ENCODE assay signal across 15 cellular contexts in genomic region chr18:59876310-59876626, GRCh38. TPM values are rescaled to one million over a fixed set of nuclear protein-coding genes. Genes with fewer than 3 reads are reported as not detected.
DNase-seq lines count a peak whose midpoint lies in the region; ATAC-seq, FAIRE-seq and TF ChIP-seq lines count a peak whose summit lies in the region.
"Had no signal": no experiment of that assay in that cellular context is flagged by ENCODE, and none has a peak within 500 bp of the region (broad histone marks: within the 10 kb centered on the region; RNA-seq: fewer than 3 reads in every experiment).

No MANE protein-coding gene starts in this region.

- H4K20me1 ChIP-seq in IMR-90 (ENCODE audit: insufficient read depth, low read length) = no peaks in the 10 kb centered on the region

- CTCF ChIA-PET in IMR-90 (lab: Yijun Ruan, JAX) = interaction anchor here (0.9 kb wide), 1 partner anchor 112 kb away, joined by 4 read pairs; no protein-coding TSS in a partner anchor
- CTCF ChIA-PET in activated naive CD4-positive, alpha-beta T cell treated with anti-CD3 and anti-CD28 coated beads, Interleukin-2, amount 10 ng/mL, durations not matched to agents 7 days and 5 days (lab: Charles Lee) = no interaction called here

- intact Hi-C loops in IMR-90 (cut with micrococcal nuclease) = no loop called here
- intact Hi-C loops in posterior vena cava (cut with DNase I) = no loop called here

- no peak overlapping the region for H3K9ac ChIP-seq in IMR-90 (ENCODE audit: low read depth, low read length)

- no peak overlapping the region for H2AK9ac ChIP-seq in IMR-90 (replicated peaks; ENCODE audit: low read depth, low read length, poor library complexity)

- no CpG with 5 or more reads among the region's 3 CpGs for WGBS in IMR-90 (ENCODE audit: extremely low coverage in 2 of 2, insufficient read length in 1 of 2), 2 experiments

- H3K27me3 ChIP-seq in IMR-90 (ENCODE audit: control insufficient read depth, insufficient read depth, low read length) = no peaks in the 10 kb centered on the region
- H3K27me3 ChIP-seq: MG63 had no signal

- peaks cover 9% of the 10 kb centered on the region for H3K9me1 ChIP-seq in IMR-90 (ENCODE audit: insufficient read depth, low read length)

- peak; percentile 49 for DNase-seq in GM10266 (ENCODE audit: extremely low spot score)
- DNase-seq in IMR-90 = no peak
- DNase-seq in posterior vena cava (ENCODE audit: low spot score) = no peak
- DNase-seq in activated naive CD4-positive, alpha-beta T cell treated with anti-CD3 and anti-CD28 coated beads, Interleukin-2, amount 10 ng/mL, durations not matched to agents 7 days and 5 days = no peak
- DNase-seq in NCI-H128 (lab: John Stamatoyannopoulos, UW; ENCODE audit: unreplicated experiment) = no peak
- no peak for DNase-seq in RCC 7860 (ENCODE audit: low spot score)
- DNase-seq: activated CD4-positive, alpha-beta memory T cell treated with anti-CD3 and anti-CD28 coated beads, Interleukin-2, amount 10 ng/mL, durations not matched to agents 7 days and 5 days; MG63; SHP77 treated with DMSO at 0.1 percent for 48 hours had no signal

- H3K4ac ChIP-seq in IMR-90 (ENCODE audit: low read depth, low read length) = no peak overlapping the region

- H4K91ac ChIP-seq in IMR-90 (ENCODE audit: insufficient read depth, low read depth, low read length) = no peak overlapping the region

- H2BK15ac ChIP-seq in IMR-90 (ENCODE audit: low read depth, low read length) = no peak overlapping the region

- POLR2A ChIA-PET in IMR-90 (lab: Charles Lee; ENCODE audit: unreplicated experiment) = no interaction called here

- TF ChIP-seq POLR2A in IMR-90 (IDR thresholded peaks at IDR 0.05; ENCODE audit: low read depth, low read length) = no peak

- BruUV-seq in IMR-90 (replicated peaks; lab: Mats Ljungman, UMichigan) = no TSS peak

- no peak for TF ChIP-seq RAD21 in IMR-90 (IDR thresholded peaks at IDR 0.05; ENCODE audit: low read length)

- H3K4me3 ChIP-seq in IMR-90 (ENCODE audit: insufficient read depth, low read depth, low read length) = no peak overlapping the region
- H3K4me3 ChIP-seq: MG63 had no signal

- H3K4me2 ChIP-seq in IMR-90 (ENCODE audit: low read depth, low read length) = no peak overlapping the region

- no peak for FAIRE-seq in RCC 7860 (lab: Jason Lieb, UNC)
- FAIRE-seq: astrocyte, keratinocyte had no signal

- TF ChIP-seq CTCF in GM10266 (IDR thresholded peaks at IDR 0.05; ENCODE audit: control insufficient read depth, insufficient read depth, low read depth, missing control alignments) = no peak
- TF ChIP-seq CTCF in IMR-90 (conservative IDR thresholded peaks at IDR 0.05; ENCODE audit: low read depth, low read length) = no peak

- in situ Hi-C loops in IMR-90 (cut with MboI; ENCODE audit: low sequenced_read_pairs) = no loop called here

- no peaks in the 10 kb centered on the region for H3K9me3 ChIP-seq in IMR-90 (ENCODE audit: control insufficient read depth, insufficient read depth, low read length)
- H3K9me3 ChIP-seq: MG63 had no signal

- peak overlapping the region; percentile 10; the same call in 1 of the 2 replicates for H4K5ac ChIP-seq in IMR-90 (ENCODE audit: low read depth, low read length)

- no peak overlapping the region for H2BK20ac ChIP-seq in IMR-90 (ENCODE audit: low read depth, low read length)

- no peak overlapping the region for H3K56ac ChIP-seq in IMR-90 (ENCODE audit: extremely low read depth, insufficient read depth, low read length)

- H3K14ac ChIP-seq in IMR-90 (replicated peaks; ENCODE audit: low read depth, low read length) = no peak overlapping the region

- no peak overlapping the region for H2AK5ac ChIP-seq in IMR-90 (ENCODE audit: low read depth, low read length)

- no peak overlapping the region for H3K4me3 Mint-ChIP-seq in activated naive CD4-positive, alpha-beta T cell treated with anti-CD3 and anti-CD28 coated beads, Interleukin-2, amount 10 ng/mL, durations not matched to agents 7 days and 5 days
- H3K4me3 Mint-ChIP-seq: activated CD4-positive, alpha-beta memory T cell treated with anti-CD3 and anti-CD28 coated beads, Interleukin-2, amount 10 ng/mL, durations not matched to agents 7 days and 5 days had no signal

- no peak overlapping the region for H2AFZ ChIP-seq in IMR-90 (replicated peaks; ENCODE audit: low read length, poor library complexity)

- no peak overlapping the region for H2BK5ac ChIP-seq in IMR-90 (ENCODE audit: low read depth, low read length, poor library complexity, severe bottlenecking)

- peaks cover 0 to 8% of the 10 kb centered on the region in 2 experiments; a peak in 1 of 4 replicates for H3K79me1 ChIP-seq in IMR-90 (ENCODE audit: low read depth in 1 of 2, low read length in 2 of 2)

- H4K8ac ChIP-seq in IMR-90 (ENCODE audit: low read depth in 2 of 2, low read length in 2 of 2) = no peak overlapping the region

- no peak overlapping the region; the same call in 1 of the 2 replicates for H3K18ac ChIP-seq in IMR-90 (ENCODE audit: low read depth, low read length)

- H3K27me3 Mint-ChIP-seq in activated naive CD4-positive, alpha-beta T cell treated with anti-CD3 and anti-CD28 coated beads, Interleukin-2, amount 10 ng/mL, durations not matched to agents 7 days and 5 days = peaks cover 13% of the 10 kb centered on the region
- H3K27me3 Mint-ChIP-seq: activated CD4-positive, alpha-beta memory T cell treated with anti-CD3 and anti-CD28 coated beads, Interleukin-2, amount 10 ng/mL, durations not matched to agents 7 days and 5 days had no signal

- no peak overlapping the region for H3K27ac ChIP-seq in IMR-90 (ENCODE audit: insufficient read depth, low read length)
- H3K27ac ChIP-seq: C4-2B had no signal

- peaks cover 7% of the 10 kb centered on the region for H3K4me1 ChIP-seq in IMR-90 (ENCODE audit: control insufficient read depth, insufficient read depth, low read length)

- no peaks in the 10 kb centered on the region for H3K9me3 Mint-ChIP-seq in activated naive CD4-positive, alpha-beta T cell treated with anti-CD3 and anti-CD28 coated beads, Interleukin-2, amount 10 ng/mL, durations not matched to agents 7 days and 5 days
- H3K9me3 Mint-ChIP-seq: activated CD4-positive, alpha-beta memory T cell treated with anti-CD3 and anti-CD28 coated beads, Interleukin-2, amount 10 ng/mL, durations not matched to agents 7 days and 5 days had no signal

- no peaks in the 10 kb centered on the region for H3K36me3 ChIP-seq in IMR-90 (ENCODE audit: control insufficient read depth, insufficient read depth, low read length)
- H3K36me3 ChIP-seq: MG63 had no signal

- peak overlapping the region; percentile 16; the same call in 1 of the 2 replicates for H2BK120ac ChIP-seq in IMR-90 (ENCODE audit: low read depth, low read length)

- dilution Hi-C loops in IMR-90 (cut with HindIII; ENCODE audit: low sequenced_read_pairs, unreplicated experiment) = no loop called here

- H3K36me3 Mint-ChIP-seq in activated naive CD4-positive, alpha-beta T cell treated with anti-CD3 and anti-CD28 coated beads, Interleukin-2, amount 10 ng/mL, durations not matched to agents 7 days and 5 days = no peaks in the 10 kb centered on the region

- ATAC-seq in GM19372 (IDR thresholded peaks at IDR 0.05; ENCODE audit: low read depth, unreplicated experiment) (peak; percentile 71), HG02870 (IDR thresholded peaks at IDR 0.05; ENCODE audit: unreplicated experiment) (peak; percentile 68), IMR-90 (ENCODE audit: low read depth) (no peak)

- H3K23ac ChIP-seq in IMR-90 (ENCODE audit: low read depth, low read length) = no peak overlapping the region

- no peak overlapping the region for H3K27ac Mint-ChIP-seq in activated naive CD4-positive, alpha-beta T cell treated with anti-CD3 and anti-CD28 coated beads, Interleukin-2, amount 10 ng/mL, durations not matched to agents 7 days and 5 days
- H3K27ac Mint-ChIP-seq: activated CD4-positive, alpha-beta memory T cell treated with anti-CD3 and anti-CD28 coated beads, Interleukin-2, amount 10 ng/mL, durations not matched to agents 7 days and 5 days; progenitor cell of endocrine pancreas had no signal

- peaks cover 12% of the 10 kb centered on the region for H3K4me1 Mint-ChIP-seq in activated naive CD4-positive, alpha-beta T cell treated with anti-CD3 and anti-CD28 coated beads, Interleukin-2, amount 10 ng/mL, durations not matched to agents 7 days and 5 days

TF ChIP-seq in IMR-90, 13 proteins besides CTCF, POLR2A, EP300 and RAD21 (continues in another document):
- no peak for TF ChIP-seq RCOR1 (IDR thresholded peaks at IDR 0.05; ENCODE audit: insufficient replicate concordance, low read length)
- TF ChIP-seq BHLHE40 (IDR thresholded peaks at IDR 0.05; ENCODE audit: low read depth, low read length) = no peak
- no peak for TF ChIP-seq SMC3 (IDR thresholded peaks at IDR 0.05; ENCODE audit: low read depth, low read length)
- no peak for TF ChIP-seq RFX5 (IDR thresholded peaks at IDR 0.05; ENCODE audit: low read depth, low read length)
- no peak for TF ChIP-seq FOS (IDR thresholded peaks at IDR 0.05; ENCODE audit: low read depth, low read length)
- TF ChIP-seq USF2 (IDR thresholded peaks at IDR 0.05; ENCODE audit: low read depth, low read length) = no peak
- no peak for TF ChIP-seq CEBPB (IDR thresholded peaks at IDR 0.05; ENCODE audit: low read depth, low read length)
- no peak for TF ChIP-seq MAFK (IDR thresholded peaks at IDR 0.05; ENCODE audit: low read depth, low read length)
- no peak for TF ChIP-seq ELK1 (IDR thresholded peaks at IDR 0.05; ENCODE audit: borderline replicate concordance, low read depth, low read length)
- TF ChIP-seq CHD1 (IDR thresholded peaks at IDR 0.05; ENCODE audit: low read depth, low read length) = no peak

RNA-seq across cellular contexts. Expression of gene PMAIP1, which starts 23.5 kb away (rescaled TPM):
- total RNA-seq in IMR-90 (2012; rRNA removed) (14.0 and 26.9 TPM in 2 replicates), posterior vena cava (under 1 TPM in 1 of 2 donors, not detected in 1; 0.38 TPM)
- polyA plus RNA-seq in IMR-90 (2012; rRNA removed) = 25.9 and 30.1 TPM in 2 replicates
- 4.3 and 12.5 TPM in 2 replicates for polyA plus RNA-seq in IMR-90 (2012; cell fraction: cytosol; rRNA removed)
- 7.2 and 17.3 TPM in 2 replicates for polyA plus RNA-seq in IMR-90 (2012; cell fraction: nucleus; rRNA removed; ENCODE audit: low replicate concordance)

Comparison
In these comparisons a context has a peak if more than half of its experiments do, and no peak if none do; other contexts are left out.
1. RNA of gene PMAIP1, which starts 23.5 kb away (total RNA-seq): 14.0 to 26.9 TPM in IMR-90; 0.38 TPM in posterior vena cava; every median in the first group is over 10 times any median in the second.